ENCODE assay signal across 14 cellular contexts in genomic region chr9:136648746-136649145, GRCh38. TPM values are rescaled to one million over a fixed set of nuclear protein-coding genes. Genes with fewer than 3 reads are reported as not detected.
DNase-seq lines count a peak whose midpoint lies in the region; ATAC-seq, FAIRE-seq and TF ChIP-seq lines count a peak whose summit lies in the region.
"Had no signal": no experiment of that assay in that cellular context is flagged by ENCODE, and none has a peak within 500 bp of the region (broad histone marks: within the 10 kb centered on the region; RNA-seq: fewer than 3 reads in every experiment).

No MANE protein-coding gene starts in this region.

- no peak for TF ChIP-seq POLR2A in HepG2 (IDR thresholded peaks at IDR 0.05; ENCODE audit: insufficient read depth in 1 of 2, low read depth in 2 of 2, low read length in 2 of 2)
- peak; percentile 79 for TF ChIP-seq POLR2A in endothelial cell of umbilical vein (IDR thresholded peaks at IDR 0.05; ENCODE audit: low read depth, low read length)
- TF ChIP-seq POLR2A in H54 (IDR thresholded peaks at IDR 0.05; ENCODE audit: low read depth, low read length), result no peak

- BruUV-seq in HepG2 (replicated peaks; lab: Mats Ljungman, UMichigan) (no TSS peak), endothelial cell of umbilical vein (replicated peaks; lab: Mats Ljungman, UMichigan) (no TSS peak)

- H3K4me2 ChIP-seq in HepG2 (ENCODE audit: low read depth, low read length), result no peak overlapping the region
- H3K4me2 ChIP-seq in endothelial cell of umbilical vein (ENCODE audit: insufficient read depth, low read length), result peak overlapping the region; percentile 32

- H3K4me3 ChIP-seq in liver (ENCODE audit: low read depth in 1 of 3, low read length in 3 of 3) (no peak overlapping the region), HepG2 (replicated peaks in 1 of 3; ENCODE audit: insufficient read depth in 1 of 3, low read depth in 2 of 3, low read length in 3 of 3) (no peak overlapping the region), endothelial cell of umbilical vein (replicated peaks in 1 of 3; ENCODE audit: insufficient read depth in 1 of 3, low read depth in 1 of 3, low read length in 3 of 3) (peak overlapping the region in 2 of 3 experiments; percentile 2 to 37), mucosa of descending colon (no peak overlapping the region)

- dilution Hi-C loops in endothelial cell of umbilical vein (cut with MboI; ENCODE audit: extremely low pct_ligation_motif_present, low sequenced_read_pairs), result no loop called here

- H2AFZ ChIP-seq in HepG2 (ENCODE audit: low read length) (no peak overlapping the region), endothelial cell of umbilical vein (ENCODE audit: low read depth, low read length) (no peak overlapping the region)

- CTCF ChIA-PET in HepG2 (lab: Yijun Ruan, JAX; ENCODE audit: low intra/inter-chr PET ratio, low total read pairs), result no interaction called here
- CTCF ChIA-PET in endothelial cell of umbilical vein (lab: Charles Lee), result interaction anchor here (1.0 to 8.2 kb wide), 2 partner anchors 10 to 15 kb away, joined by 3 to 90 read pairs; partner anchors contain the start of gene EGFL7

- no peaks in the 10 kb centered on the region for H3K9me1 ChIP-seq in endothelial cell of umbilical vein (replicated peaks; ENCODE audit: control insufficient read depth, extremely low read depth, insufficient read depth, low read length)

- FAIRE-seq in HepG2 (lab: Jason Lieb, UNC), result no peak
- peak; percentile 100 for FAIRE-seq in endothelial cell of umbilical vein (lab: Jason Lieb, UNC)
- no peak for FAIRE-seq in H54 (lab: Jason Lieb, UNC)
- FAIRE-seq: colon had no signal

- 68% methylated on average over 17 of the region's 17 CpGs for WGBS in liver
- WGBS in HepG2 (ENCODE audit: low lambda C conversion rate), result 61% methylated on average over 6 of the region's 17 CpGs

- H3K9ac ChIP-seq in liver (ENCODE audit: low read depth in 1 of 2, low read length in 2 of 2), result no peak overlapping the region
- no peak overlapping the region for H3K9ac ChIP-seq in HepG2 (ENCODE audit: insufficient read depth, low read depth, low read length)
- peak overlapping the region; percentile 77 for H3K9ac ChIP-seq in endothelial cell of umbilical vein (replicated peaks; ENCODE audit: extremely low read depth, insufficient read depth, low read length)

- ATAC-seq in HepG2 (no peak), mucosa of descending colon (no peak), HG02840 (IDR thresholded peaks at IDR 0.05; ENCODE audit: low FRiP score, unreplicated experiment) (no peak)
- ATAC-seq: activated T-cell treated with anti-CD3 and anti-CD28 coated beads, Interleukin-2, amount 50 U/mL, for 72 hours had no signal

- H3K27ac ChIP-seq in liver (ENCODE audit: low read depth in 1 of 2, low read length in 2 of 2), result peak overlapping the region; percentile 40 to 43
- no peak overlapping the region for H3K27ac ChIP-seq in HepG2 (ENCODE audit: extremely low read length, insufficient read depth, low read length)
- H3K27ac ChIP-seq in endothelial cell of umbilical vein (ENCODE audit: insufficient read depth, low read depth, low read length), result peak overlapping the region; percentile 95

- TF ChIP-seq CTCF in liver (IDR thresholded peaks at IDR 0.05; ENCODE audit: low read depth, low read length, missing input control) (no peak), HepG2 (CRISPR knock-in tag; IDR thresholded peaks at IDR 0.05) (no peak), endothelial cell of umbilical vein (IDR thresholded peaks at IDR 0.05; ENCODE audit: extremely low read depth in 1 of 2, insufficient read depth in 1 of 2, low read depth in 1 of 2, low read length in 2 of 2) (no peak), mucosa of descending colon (IDR thresholded peaks at IDR 0.05) (no peak)

- H3K36me3 ChIP-seq in liver (ENCODE audit: control insufficient read depth in 4 of 4, insufficient read depth in 3 of 4, low read depth in 1 of 4, low read length in 3 of 4), result no peaks in the 10 kb centered on the region
- H3K36me3 ChIP-seq in HepG2 (replicated peaks in 1 of 2; ENCODE audit: control insufficient read depth in 1 of 2, insufficient read depth in 2 of 2, low read length in 2 of 2), result no peaks in the 10 kb centered on the region
- H3K36me3 ChIP-seq in endothelial cell of umbilical vein (ENCODE audit: control insufficient read depth in 2 of 2, extremely low read depth in 1 of 2, insufficient read depth in 2 of 2, low read length in 2 of 2), result no peaks in the 10 kb centered on the region
- H3K36me3 ChIP-seq in mucosa of descending colon (ENCODE audit: low read depth), result no peaks in the 10 kb centered on the region

- POLR2A ChIA-PET in HepG2 (lab: Yijun Ruan, JAX) (no interaction called here), endothelial cell of umbilical vein (lab: Charles Lee) (interaction anchor here (5.8 to 10.7 kb wide), 2 partner anchors 17 to 25 kb away, joined by 54 to 161 read pairs; partner anchors contain the start of gene EGFL7)

- in situ Hi-C loops in HepG2 (cut with HindIII; ENCODE audit: extremely low pct_ligation_motif_present, low pct_unique_long_range_greater_than_20kb), result loop anchor here (25.0 kb wide), 1 partner anchor 311 kb away; the partner anchor contains the start of gene GPSM1

- H3K4me1 ChIP-seq in liver (ENCODE audit: control insufficient read depth in 4 of 4, insufficient read depth in 4 of 4, low read length in 3 of 4) (peaks cover 0 to 15% (median 11%) of the 10 kb centered on the region in 4 donors), HepG2 (ENCODE audit: insufficient read depth, low read length) (peaks cover 34% of the 10 kb centered on the region), endothelial cell of umbilical vein (ENCODE audit: control insufficient read depth, extremely low read depth, insufficient read depth, low read length) (peaks cover 55% of the 10 kb centered on the region), mucosa of descending colon (ENCODE audit: low read depth) (peaks cover 11% of the 10 kb centered on the region)

- H3K9me3 ChIP-seq in liver (ENCODE audit: control insufficient read depth in 4 of 4, low read length in 3 of 4), result no peaks in the 10 kb centered on the region
- H3K9me3 ChIP-seq in HepG2 (ENCODE audit: low read length), result no peaks in the 10 kb centered on the region
- no peaks in the 10 kb centered on the region for H3K9me3 ChIP-seq in endothelial cell of umbilical vein (replicated peaks; ENCODE audit: control insufficient read depth, insufficient read depth, low read length)
- H3K9me3 ChIP-seq in mucosa of descending colon, result no peaks in the 10 kb centered on the region

- intact Hi-C loops in HepG2 (cut with micrococcal nuclease; ENCODE audit: unreplicated experiment), result loop anchor here (5.0 kb wide), 1 partner anchor 44 kb away; no protein-coding TSS in a partner anchor
- intact Hi-C loops in endothelial cell of umbilical vein (cut with micrococcal nuclease), result no loop called here
- intact Hi-C loops in mucosa of descending colon (cut with DNase I, micrococcal nuclease), result no loop called here

- H4K20me1 ChIP-seq in HepG2 (ENCODE audit: insufficient read depth, low read length) (no peaks in the 10 kb centered on the region), endothelial cell of umbilical vein (replicated peaks; ENCODE audit: control insufficient read depth, extremely low read depth, insufficient read depth, low read length) (no peaks in the 10 kb centered on the region)

- TF ChIP-seq EP300 in HepG2 (IDR thresholded peaks at IDR 0.05; ENCODE audit: low read depth in 2 of 2, low read length in 2 of 2) (no peak), HepG2 (CRISPR knock-in tag; IDR thresholded peaks at IDR 0.05; ENCODE audit: borderline replicate concordance) (no peak)

- TF ChIP-seq RAD21 in liver (IDR thresholded peaks at IDR 0.05), result no peak
- TF ChIP-seq RAD21 in HepG2 (CRISPR knock-in tag; IDR thresholded peaks at IDR 0.05), result no peak

- DNase-seq in HepG2 (ENCODE audit: low spot score) (no peak), endothelial cell of umbilical vein (ENCODE audit: low read depth, low spot score) (peak; percentile 97), mucosa of descending colon (peak in 2 of 3 donors; percentile 34 to 55), NCI-H1930 (lab: John Stamatoyannopoulos, UW) (no peak), H54 (ENCODE audit: insufficient read length, low spot score) (no peak), NCI-H510A (lab: John Stamatoyannopoulos, UW) (no peak)
- DNase-seq: ACHN; activated T-cell treated with anti-CD3 and anti-CD28 coated beads, Interleukin-2, amount 50 U/mL, for 72 hours; hypothalamus; NCI-H1436; stimulated activated naive CD4-positive, alpha-beta T cell had no signal

- no peaks in the 10 kb centered on the region for H3K27me3 ChIP-seq in liver (ENCODE audit: control insufficient read depth in 4 of 4, insufficient read depth in 4 of 4, low read length in 3 of 4)
- H3K27me3 ChIP-seq in HepG2 (ENCODE audit: control insufficient read depth in 1 of 2, insufficient read depth in 2 of 2, low read length in 2 of 2), result peaks cover 1 to 32% of the 10 kb centered on the region in 2 experiments; a peak in 4 of 5 replicates
- no peaks in the 10 kb centered on the region for H3K27me3 ChIP-seq in endothelial cell of umbilical vein (ENCODE audit: control insufficient read depth in 2 of 2, insufficient read depth in 2 of 2, low read length in 2 of 2)

- H3K79me2 ChIP-seq in HepG2 (ENCODE audit: insufficient read depth, low read length), result no peaks in the 10 kb centered on the region
- H3K79me2 ChIP-seq in endothelial cell of umbilical vein (ENCODE audit: control insufficient read depth, insufficient read depth, low read length), result peaks cover 18% of the 10 kb centered on the region

RNA-seq across cellular contexts. Expression of gene EGFL7, which starts 14.0 kb away (rescaled TPM):
- total RNA-seq in liver (10 to 100 TPM; 34.5 to 38.5 TPM), HepG2 (2016; rRNA removed; fragmentation: Illumina TruSeq; extraction: Trizol) (0.20 TPM in 1 of 2 replicates, not detected in the other), endothelial cell of umbilical vein (1,042 and 1,043 TPM in 2 replicates), mucosa of descending colon (10 to 100 TPM; 15.9 to 43.4 (median 18.9) TPM)
- polyA plus RNA-seq in liver (10 to 100 TPM; 32.1 to 39.7 TPM), HepG2 (2011; rRNA removed) (5.1 and 10.3 TPM in 2 replicates), endothelial cell of umbilical vein (1,377 and 1,605 TPM in 2 replicates)
- 0.61 and 0.88 TPM in 2 replicates for total RNA-seq in HepG2 (2016; cell fraction: cytosol; rRNA removed; fragmentation: Illumina TruSeq; extraction: Trizol; ENCODE audit: low read depth)
- 0.19 and 0.32 TPM in 2 replicates for total RNA-seq in HepG2 (2016; cell fraction: insoluble cytoplasmic fraction; rRNA removed; fragmentation: Illumina TruSeq; extraction: Trizol)
- total RNA-seq in HepG2 (2016; cell fraction: membrane; rRNA removed; fragmentation: Illumina TruSeq; extraction: Trizol), result 0.59 and 0.93 TPM in 2 replicates
- total RNA-seq in HepG2 (2016; cell fraction: nucleus; rRNA removed; fragmentation: Illumina TruSeq; extraction: Trizol), result 0.40 TPM in 1 of 2 replicates, not detected in the other
- 7.6 and 12.5 TPM in 2 replicates for polyA plus RNA-seq in HepG2 (2011; cell fraction: cytosol; rRNA removed)
- polyA plus RNA-seq in HepG2 (2011; cell fraction: nucleus; rRNA removed), result 20.6 and 22.6 TPM in 2 replicates
- polyA plus RNA-seq in HepG2 (2012), result 1.6 and 2.3 TPM in 2 replicates
- 0.54 and 0.89 TPM in 2 replicates for polyA plus RNA-seq in HepG2 (2016; cell fraction: cytosol; fragmentation: Illumina TruSeq; extraction: Trizol; ENCODE audit: low read depth)
- 0.20 and 0.56 TPM in 2 replicates for polyA plus RNA-seq in HepG2 (2016; cell fraction: insoluble cytoplasmic fraction; fragmentation: Illumina TruSeq; extraction: Trizol; ENCODE audit: low read depth)
- polyA plus RNA-seq in HepG2 (2016; cell fraction: membrane; fragmentation: Illumina TruSeq; extraction: Trizol; ENCODE audit: low read depth), result 0.68 and 0.72 TPM in 2 replicates
- not detected in 2 replicates for polyA plus RNA-seq in HepG2 (2016; cell fraction: nucleus; fragmentation: Illumina TruSeq; extraction: Trizol; ENCODE audit: insufficient read depth, low read depth)
- 3.6 and 4.7 TPM in 2 replicates for polyA minus RNA-seq in HepG2 (2011; rRNA and poly(A)+ RNA removed; ENCODE audit: low replicate concordance)
- 3.1 and 3.3 TPM in 2 replicates for polyA minus RNA-seq in HepG2 (2011; cell fraction: cytosol; rRNA and poly(A)+ RNA removed)
- 1.9 and 3.0 TPM in 2 replicates for polyA minus RNA-seq in HepG2 (2011; cell fraction: nucleus; rRNA and poly(A)+ RNA removed)
- polyA plus RNA-seq in endothelial cell of umbilical vein (2011; cell fraction: cytosol; rRNA removed), result 566 and 776 TPM in 2 replicates
- 1,080 and 1,467 TPM in 2 replicates for polyA plus RNA-seq in endothelial cell of umbilical vein (2011; cell fraction: nucleus; rRNA removed)
- 359 and 413 TPM in 2 replicates for polyA plus RNA-seq in endothelial cell of umbilical vein (2012)
- polyA minus RNA-seq in endothelial cell of umbilical vein, result 208 and 351 TPM in 2 replicates
- polyA minus RNA-seq in endothelial cell of umbilical vein (2011; cell fraction: cytosol; rRNA and poly(A)+ RNA removed), result 15.5 TPM
- polyA minus RNA-seq in endothelial cell of umbilical vein (2011; cell fraction: nucleus; rRNA and poly(A)+ RNA removed), result 236 and 523 TPM in 2 replicates

RNA-seq across cellular contexts. Expression of gene AGPAT2, which starts 38.5 kb away (rescaled TPM):
- 100 to 1,000 TPM in 1 of 2 donors, 10 to 100 TPM in 1; 75.1 to 213 TPM for total RNA-seq in liver
- 100 to 1,000 TPM; 211 to 222 TPM for polyA plus RNA-seq in liver
- 2.5 and 3.9 TPM in 2 replicates for total RNA-seq in HepG2 (2016; rRNA removed; fragmentation: Illumina TruSeq; extraction: Trizol)
- 5.2 and 5.9 TPM in 2 replicates for total RNA-seq in HepG2 (2016; cell fraction: cytosol; rRNA removed; fragmentation: Illumina TruSeq; extraction: Trizol; ENCODE audit: low read depth)
- 2.1 and 3.5 TPM in 2 replicates for total RNA-seq in HepG2 (2016; cell fraction: insoluble cytoplasmic fraction; rRNA removed; fragmentation: Illumina TruSeq; extraction: Trizol)
- 6.3 and 6.7 TPM in 2 replicates for total RNA-seq in HepG2 (2016; cell fraction: membrane; rRNA removed; fragmentation: Illumina TruSeq; extraction: Trizol)
- 3.1 and 3.9 TPM in 2 replicates for total RNA-seq in HepG2 (2016; cell fraction: nucleus; rRNA removed; fragmentation: Illumina TruSeq; extraction: Trizol)
- 25.8 and 33.0 TPM in 2 replicates for polyA plus RNA-seq in HepG2 (2011; rRNA removed)
- 34.1 and 37.6 TPM in 2 replicates for polyA plus RNA-seq in HepG2 (2011; cell fraction: cytosol; rRNA removed)
- 32.1 and 35.6 TPM in 2 replicates for polyA plus RNA-seq in HepG2 (2011; cell fraction: nucleus; rRNA removed)
- polyA plus RNA-seq in HepG2 (2012), result 9.3 and 10.6 TPM in 2 replicates
- polyA plus RNA-seq in HepG2 (2016; cell fraction: cytosol; fragmentation: Illumina TruSeq; extraction: Trizol; ENCODE audit: low read depth), result 8.4 and 9.1 TPM in 2 replicates
- polyA plus RNA-seq in HepG2 (2016; cell fraction: insoluble cytoplasmic fraction; fragmentation: Illumina TruSeq; extraction: Trizol; ENCODE audit: low read depth), result 3.6 and 3.8 TPM in 2 replicates
- polyA plus RNA-seq in HepG2 (2016; cell fraction: membrane; fragmentation: Illumina TruSeq; extraction: Trizol; ENCODE audit: low read depth), result 9.7 and 9.8 TPM in 2 replicates
- 8.2 and 8.4 TPM in 2 replicates for polyA plus RNA-seq in HepG2 (2016; cell fraction: nucleus; fragmentation: Illumina TruSeq; extraction: Trizol; ENCODE audit: insufficient read depth, low read depth)
- 34.1 and 96.5 TPM in 2 replicates for polyA minus RNA-seq in HepG2 (2011; rRNA and poly(A)+ RNA removed; ENCODE audit: low replicate concordance)
- 12.3 and 17.9 TPM in 2 replicates for polyA minus RNA-seq in HepG2 (2011; cell fraction: cytosol; rRNA and poly(A)+ RNA removed)
- 6.1 and 6.2 TPM in 2 replicates for polyA minus RNA-seq in HepG2 (2011; cell fraction: nucleus; rRNA and poly(A)+ RNA removed)
- total RNA-seq in endothelial cell of umbilical vein, result 43.0 and 45.5 TPM in 2 replicates
- 55.3 and 72.1 TPM in 2 replicates for polyA plus RNA-seq in endothelial cell of umbilical vein
- polyA plus RNA-seq in endothelial cell of umbilical vein (2011; cell fraction: cytosol; rRNA removed), result 31.4 and 42.0 TPM in 2 replicates
- 33.3 and 33.9 TPM in 2 replicates for polyA plus RNA-seq in endothelial cell of umbilical vein (2011; cell fraction: nucleus; rRNA removed)
- 26.9 and 34.8 TPM in 2 replicates for polyA plus RNA-seq in endothelial cell of umbilical vein (2012)
- polyA minus RNA-seq in endothelial cell of umbilical vein, result 25.6 and 28.5 TPM in 2 replicates
- polyA minus RNA-seq in endothelial cell of umbilical vein (2011; cell fraction: cytosol; rRNA and poly(A)+ RNA removed), result 92.9 TPM
- 9.0 and 14.7 TPM in 2 replicates for polyA minus RNA-seq in endothelial cell of umbilical vein (2011; cell fraction: nucleus; rRNA and poly(A)+ RNA removed)
- total RNA-seq in mucosa of descending colon, result 100 to 1,000 TPM; 113 to 296 (median 152) TPM

Comparison
In these comparisons a context has a peak if more than half of its experiments do, and no peak if none do; other contexts are left out.
1. H3K4me3 ChIP-seq: peak in endothelial cell of umbilical vein (2 of 3); none in liver (0 of 3), HepG2 (0 of 3) and mucosa of descending colon (single experiment).
2. DNase-seq: peak in endothelial cell of umbilical vein (single experiment) and mucosa of descending colon (2 of 3); none in HepG2 (single experiment), NCI-H1930 (0 of 2), H54 (single experiment) and NCI-H510A (single experiment).
3. RNA of gene EGFL7, which starts 14.0 kb away (total RNA-seq): 1,042 to 1,043 TPM in endothelial cell of umbilical vein; 34.5 to 38.5 TPM in liver, 15.9 to 43.4 TPM in mucosa of descending colon and 0.19 to 0.93 TPM in HepG2; every median in the first group is over 10 times any median in the second.